Comparison of ENCODE assay signal across 16 cellular contexts in genomic region chr17:2876467-2876866, GRCh38.
A peak's percentile ranks its signal among the peaks of the same experiment; 100 is the strongest.
DNase-seq lines count a peak whose midpoint lies in the region; ATAC-seq, FAIRE-seq and TF ChIP-seq lines count a peak whose summit lies in the region.
"Had no signal": no experiment of that assay in that cellular context is flagged by ENCODE, and none has a peak within 500 bp of the region (broad histone marks: within the 10 kb centered on the region; RNA-seq: fewer than 3 reads in every experiment).

No MANE protein-coding gene starts in this region.

- CTCF ChIA-PET in Caco-2 (lab: Charles Lee), result no interaction called here
- CTCF ChIA-PET in H1 (lab: Charles Lee; ENCODE audit: partially characterized antibody), result no interaction called here

- H3K9ac ChIP-seq in HUES6 (ENCODE audit: low read length), result no peak overlapping the region
- no peak overlapping the region for H3K9ac ChIP-seq in H1 (replicated peaks in 1 of 4; ENCODE audit: extremely low read depth in 1 of 4, low read depth in 3 of 4, low read length in 3 of 4)

- H3K4me3 ChIP-seq in Caco-2 (ENCODE audit: low read depth, low read length), result no peak overlapping the region
- H3K4me3 ChIP-seq in HUES6 (ENCODE audit: low read depth, low read length), result no peak overlapping the region
- H3K4me3 ChIP-seq in H1 (ENCODE audit: extremely low read depth in 1 of 4, insufficient read depth in 2 of 4, low read depth in 3 of 4, low read length in 4 of 4), result no peak overlapping the region

- no peak for TF ChIP-seq RAD21 in H1 (IDR thresholded peaks at IDR 0.05 in 1 of 2, conservative IDR thresholded peaks at IDR 0.05 in 1 of 2; ENCODE audit: low read depth in 2 of 2, low read length in 2 of 2)

- no peak overlapping the region for H4K5ac ChIP-seq in H1 (ENCODE audit: insufficient read length, low read depth, low read length)

- POLR2A ChIA-PET in Caco-2 (lab: Charles Lee), result interaction anchor here (0.7 kb wide), 1 partner anchor 23 kb away, joined by 8 read pairs; no protein-coding TSS in a partner anchor
- POLR2A ChIA-PET in H1 (lab: Charles Lee; ENCODE audit: partially characterized antibody), result interaction anchor here (0.9 kb wide), 1 partner anchor 55 kb away, joined by 3 read pairs; no protein-coding TSS in a partner anchor

- TF ChIP-seq CTCF in Caco-2 (IDR thresholded peaks at IDR 0.05; ENCODE audit: insufficient read depth in 1 of 2, low read depth in 1 of 2, low read length in 1 of 2, severe bottlenecking in 1 of 2, unreplicated experiment in 1 of 2) (no peak), H1 (IDR thresholded peaks at IDR 0.05; ENCODE audit: control extremely low read depth in 1 of 3, insufficient read depth in 1 of 3, low read depth in 1 of 3, low read length in 3 of 3) (no peak), natural killer cell (IDR thresholded peaks at IDR 0.05) (no peak)

- TF ChIP-seq POLR2A in H1 (IDR thresholded peaks at IDR 0.05; ENCODE audit: control extremely low read depth in 1 of 2, low read depth in 2 of 2, low read length in 2 of 2), result no peak

- no peak overlapping the region for H3K56ac ChIP-seq in H1 (replicated peaks; ENCODE audit: insufficient read length, low read depth, low read length)

- H3K4me3 Mint-ChIP-seq in Caco-2 (ENCODE audit: unreplicated experiment) (peak overlapping the region; percentile 65), natural killer cell (no peak overlapping the region)
- H3K4me3 Mint-ChIP-seq: CD14-positive monocyte; CD8-positive, alpha-beta T cell had no signal

- H3K4me1 Mint-ChIP-seq in Caco-2 (ENCODE audit: low read depth, unreplicated experiment), result peaks cover 55% of the 10 kb centered on the region
- H3K4me1 Mint-ChIP-seq in natural killer cell, result peaks cover 63 to 82% of the 10 kb centered on the region in 2 donors

- H3K79me2 ChIP-seq in H1 (ENCODE audit: control insufficient read depth in 1 of 2, insufficient read depth in 2 of 2, low read length in 2 of 2), result peaks cover 5 to 57% of the 10 kb centered on the region in 2 experiments; a peak in 3 of 4 replicates

- H3K27me3 Mint-ChIP-seq in Caco-2 (ENCODE audit: insufficient read depth, unreplicated experiment), result no peaks in the 10 kb centered on the region
- no peaks in the 10 kb centered on the region for H3K27me3 Mint-ChIP-seq in natural killer cell (ENCODE audit: low read depth in 2 of 2)

- no peak overlapping the region for H2AFZ ChIP-seq in H1 (ENCODE audit: low read length)

- H4K8ac ChIP-seq in H1 (ENCODE audit: extremely low read depth, insufficient read depth, low read length), result no peak overlapping the region

- no peak overlapping the region for H2BK5ac ChIP-seq in H1 (ENCODE audit: low read depth, low read length)

- FAIRE-seq in H1 (lab: Jason Lieb, UNC), result no peak

- H3K23me2 ChIP-seq in H1 (ENCODE audit: low read depth, low read length), result 0 out of 2 replicates have a peak, but pooled peaks cover 1% of the 10 kb centered on the region

- H3K9me3 ChIP-seq in Caco-2 (no peaks in the 10 kb centered on the region; the same call in 1 of the 2 replicates), HUES6 (ENCODE audit: control insufficient read depth, insufficient read depth, low read depth, low read length) (no peaks in the 10 kb centered on the region), H1 (ENCODE audit: insufficient read depth in 2 of 2, low read depth in 1 of 2, low read length in 1 of 2) (no peaks in the 10 kb centered on the region)

- no peak overlapping the region for H3K14ac ChIP-seq in H1 (ENCODE audit: insufficient read length)

- no peak overlapping the region for H2BK15ac ChIP-seq in H1 (ENCODE audit: low read length)

- ATAC-seq in natural killer cell (no peak), HG03521 (IDR thresholded peaks at IDR 0.05; ENCODE audit: unreplicated experiment) (no peak)
- no peak for ATAC-seq in stimulated activated naive CD8-positive, alpha-beta T cell treated with anti-CD3 and anti-CD28 coated beads, Interleukin-15, Interleukin-2, amounts not matched to agents 100 U/mL and 50 U/mL, for 24 hours
- ATAC-seq: CD8-positive, alpha-beta T cell had no signal

- peak overlapping the region; percentile 2; the same call in 1 of the 2 replicates for H2BK20ac ChIP-seq in H1 (ENCODE audit: low read length)

- H3K79me1 ChIP-seq in H1 (ENCODE audit: low read depth, low read length), result peaks cover 33% of the 10 kb centered on the region

- H2AK5ac ChIP-seq in H1 (ENCODE audit: low read depth, low read length), result no peak overlapping the region

- no peak overlapping the region for H3K18ac ChIP-seq in H1 (ENCODE audit: extremely low read depth, low read length)

- 0 out of 2 replicates have a peak overlapping the region, but pooled peaks have one; percentile 30 for H3K27ac ChIP-seq in HUES6 (ENCODE audit: low read depth, low read length)
- H3K27ac ChIP-seq in H1 (ENCODE audit: low read depth, low read length), result no peak overlapping the region
- H3K27ac ChIP-seq: 22Rv1, HL-60 had no signal

- H3K9me3 Mint-ChIP-seq in Caco-2 (ENCODE audit: unreplicated experiment) (no peaks in the 10 kb centered on the region), natural killer cell (no peaks in the 10 kb centered on the region)
- H3K9me3 Mint-ChIP-seq: CD8-positive, alpha-beta T cell had no signal

- H4K91ac ChIP-seq in H1 (replicated peaks; ENCODE audit: insufficient read length, low read length), result no peak overlapping the region

- 93% methylated on average over 6 of the region's 6 CpGs; no CpG with 5 or more reads in 1 of the 2 experiments for WGBS in H1 (ENCODE audit: extremely low coverage in 1 of 2, insufficient coverage in 1 of 2, insufficient read length in 1 of 2, insufficient replicate concordance in 2 of 2, low coverage in 1 of 2, low lambda C conversion rate in 2 of 2, missing lambda C conversion rate in 1 of 2), 2 experiments

- H2BK120ac ChIP-seq in H1 (replicated peaks; ENCODE audit: low read depth, low read length), result peak overlapping the region; percentile 39

- H3K4me1 ChIP-seq in Caco-2, result peaks cover 62% of the 10 kb centered on the region
- peaks cover 39% of the 10 kb centered on the region for H3K4me1 ChIP-seq in HUES6 (ENCODE audit: control insufficient read depth, insufficient read depth, low read length)
- H3K4me1 ChIP-seq in H1 (replicated peaks in 1 of 4; ENCODE audit: control insufficient read depth in 3 of 4, insufficient read depth in 4 of 4, low read length in 3 of 4), result peaks cover 14 to 34% (median 23%) of the 10 kb centered on the region in 4 experiments

- H3K27me3 ChIP-seq in Caco-2 (replicated peaks; ENCODE audit: control insufficient read depth, insufficient read depth, low read length) (no peaks in the 10 kb centered on the region), HUES6 (ENCODE audit: control insufficient read depth, insufficient read depth, low read length) (no peaks in the 10 kb centered on the region), H1 (replicated peaks in 1 of 4; ENCODE audit: control insufficient read depth in 3 of 4, extremely low read depth in 1 of 4, insufficient read depth in 3 of 4, low read length in 3 of 4) (no peaks in the 10 kb centered on the region)

- no TSS peak for BruUV-seq in Caco-2 (replicated peaks; lab: Mats Ljungman, UMichigan)

- H3K4me2 ChIP-seq in H1 (ENCODE audit: insufficient read depth in 1 of 2, low read depth in 2 of 2, low read length in 2 of 2), result no peak overlapping the region

- H4K20me1 ChIP-seq in H1 (replicated peaks in 1 of 2; ENCODE audit: control insufficient read depth in 1 of 2, insufficient read depth in 2 of 2, low read length in 2 of 2), result peaks cover 0 to 2% of the 10 kb centered on the region in 2 experiments

- H2BK12ac ChIP-seq in H1 (ENCODE audit: low read depth, low read length), result 0 out of 2 replicates have a peak overlapping the region, but pooled peaks have one; percentile 14

- 0 out of 2 replicates have a peak, but pooled peaks cover 1% of the 10 kb centered on the region for H3K36me3 ChIP-seq in Caco-2 (ENCODE audit: control insufficient read depth, insufficient read depth, low read length)
- no peaks in the 10 kb centered on the region for H3K36me3 ChIP-seq in HUES6 (ENCODE audit: control insufficient read depth, insufficient read depth, low read length)
- no peaks in the 10 kb centered on the region; a peak in 2 of 8 replicates for H3K36me3 ChIP-seq in H1 (ENCODE audit: control insufficient read depth in 2 of 4, insufficient read depth in 4 of 4, low read length in 3 of 4)

- H3K4ac ChIP-seq in H1 (replicated peaks; ENCODE audit: insufficient read length, low read depth, low read length), result no peak overlapping the region

- H3K23ac ChIP-seq in H1 (ENCODE audit: insufficient read length), result no peak overlapping the region

- intact Hi-C loops in Caco-2 (cut with micrococcal nuclease; ENCODE audit: unreplicated experiment) (loop anchor here (1.0 to 2.0 kb wide), 2 partner anchors 15 to 24 kb away; no protein-coding TSS in a partner anchor), natural killer cell (cut with micrococcal nuclease) (no loop called here)

- H3K27ac Mint-ChIP-seq in Caco-2 (ENCODE audit: unreplicated experiment) (peak overlapping the region; percentile 85), natural killer cell (peak overlapping the region; percentile 43 to 72)

- peak; percentile 82 to 87 for DNase-seq in Caco-2
- no peak for DNase-seq in H1 (ENCODE audit: low read depth in 1 of 2, low spot score in 2 of 2)
- no peak for DNase-seq in natural killer cell
- DNase-seq in stimulated activated naive CD8-positive, alpha-beta T cell treated with anti-CD3 and anti-CD28 coated beads, Interleukin-15, Interleukin-2, amounts not matched to agents 100 U/mL and 50 U/mL, for 24 hours, result no peak
- DNase-seq in NCI-H1092 (lab: John Stamatoyannopoulos, UW), result no peak
- no peak for DNase-seq in activated T-cell treated with anti-CD3 and anti-CD28 coated beads, Interleukin-2, amount 50 U/mL, for 48 hours
- DNase-seq: CD8-positive, alpha-beta T cell; COR-L47; DND-41; GF-D8; H7 had no signal

- H3K36me3 Mint-ChIP-seq in Caco-2 (ENCODE audit: insufficient read depth, unreplicated experiment), result peaks cover 39% of the 10 kb centered on the region
- no peaks in the 10 kb centered on the region for H3K36me3 Mint-ChIP-seq in natural killer cell

- TF ChIP-seq EP300 in H1 (IDR thresholded peaks at IDR 0.05; ENCODE audit: borderline replicate concordance in 1 of 2, low read depth in 2 of 2, low read length in 2 of 2), result no peak

TF ChIP-seq in H1, 55 proteins besides CTCF, POLR2A, EP300 and RAD21 (continues in another document):
- TF ChIP-seq MAFK (IDR thresholded peaks at IDR 0.05; ENCODE audit: low read depth, low read length) (no peak), GTF2F1 (IDR thresholded peaks at IDR 0.05; ENCODE audit: borderline replicate concordance, low read depth, low read length) (no peak), SAP30 (IDR thresholded peaks at IDR 0.05; ENCODE audit: insufficient read depth, insufficient replicate concordance, low read length) (no peak), FOSL1 (IDR thresholded peaks at IDR 0.05; ENCODE audit: insufficient read depth, low read depth, low read length) (no peak), TAF7 (optimal IDR thresholded peaks at IDR 0.05; ENCODE audit: borderline replicate concordance, low read depth, low read length) (no peak), E2F6 (IDR thresholded peaks at IDR 0.05) (no peak)

Comparison
In these comparisons a context has a peak if more than half of its experiments do, and no peak if none do; other contexts are left out.
1. DNase-seq: peak in Caco-2 (2 of 2); none in H1 (0 of 2), natural killer cell (single experiment), stimulated activated naive CD8-positive, alpha-beta T cell treated with anti-CD3 and anti-CD28 coated beads, Interleukin-15, Interleukin-2, amounts not matched to agents 100 U/mL and 50 U/mL, for 24 hours (single experiment), NCI-H1092 (single experiment) and activated T-cell treated with anti-CD3 and anti-CD28 coated beads, Interleukin-2, amount 50 U/mL, for 48 hours (0 of 2).